Comparison of ENCODE assay signal across 12 cellular contexts in genomic region chr1:56927986-56928385, GRCh38. TPM values are rescaled to one million over a fixed set of nuclear protein-coding genes. Genes with fewer than 3 reads are reported as not detected.
"Had no signal": no experiment of that assay in that cellular context is flagged by ENCODE, and none has a peak within 500 bp of the region (broad histone marks: within the 10 kb centered on the region; RNA-seq: fewer than 3 reads in every experiment).

No MANE protein-coding gene starts in this region.

- H3K4me2 ChIP-seq: GM23338 had no signal

- H3K27ac ChIP-seq: GM23248 had no signal

- FAIRE-seq: H1, H54 had no signal

- H3K9ac ChIP-seq: GM23248 had no signal

- H3K9me3 ChIP-seq: HAP-1 had no signal

- ATAC-seq: GM23338, HCT116 had no signal

- H2AFZ ChIP-seq: GM23248, GM23338 had no signal

- DNase-seq: GM23248, GOT3, H7, H9, HCEC 1CT, HFFc6 had no signal

- H3K27ac Mint-ChIP-seq: GM23338, H9, HFFc6 had no signal

- H3K36me3 ChIP-seq: HAP-1 had no signal

- H3K4me3 ChIP-seq: GM23248, GM23338, HAP-1 had no signal

- H3K9me3 Mint-ChIP-seq: GM23338 had no signal

- H3K4me1 ChIP-seq: HAP-1 had no signal

- H3K4me3 Mint-ChIP-seq: GM23338, H9, HFFc6 had no signal

RNA-seq across cellular contexts. Expression of gene C8B, which starts 37.8 kb away (rescaled TPM):
- total RNA-seq: GM23248, GM23338, H1, H4, H7, H9, HFFc6 had no signal
- polyA plus RNA-seq: GM23248, GM23338, H1 had no signal
